8 cellular contexts compared by ENCODE assay signal in the genomic region with DNA sequence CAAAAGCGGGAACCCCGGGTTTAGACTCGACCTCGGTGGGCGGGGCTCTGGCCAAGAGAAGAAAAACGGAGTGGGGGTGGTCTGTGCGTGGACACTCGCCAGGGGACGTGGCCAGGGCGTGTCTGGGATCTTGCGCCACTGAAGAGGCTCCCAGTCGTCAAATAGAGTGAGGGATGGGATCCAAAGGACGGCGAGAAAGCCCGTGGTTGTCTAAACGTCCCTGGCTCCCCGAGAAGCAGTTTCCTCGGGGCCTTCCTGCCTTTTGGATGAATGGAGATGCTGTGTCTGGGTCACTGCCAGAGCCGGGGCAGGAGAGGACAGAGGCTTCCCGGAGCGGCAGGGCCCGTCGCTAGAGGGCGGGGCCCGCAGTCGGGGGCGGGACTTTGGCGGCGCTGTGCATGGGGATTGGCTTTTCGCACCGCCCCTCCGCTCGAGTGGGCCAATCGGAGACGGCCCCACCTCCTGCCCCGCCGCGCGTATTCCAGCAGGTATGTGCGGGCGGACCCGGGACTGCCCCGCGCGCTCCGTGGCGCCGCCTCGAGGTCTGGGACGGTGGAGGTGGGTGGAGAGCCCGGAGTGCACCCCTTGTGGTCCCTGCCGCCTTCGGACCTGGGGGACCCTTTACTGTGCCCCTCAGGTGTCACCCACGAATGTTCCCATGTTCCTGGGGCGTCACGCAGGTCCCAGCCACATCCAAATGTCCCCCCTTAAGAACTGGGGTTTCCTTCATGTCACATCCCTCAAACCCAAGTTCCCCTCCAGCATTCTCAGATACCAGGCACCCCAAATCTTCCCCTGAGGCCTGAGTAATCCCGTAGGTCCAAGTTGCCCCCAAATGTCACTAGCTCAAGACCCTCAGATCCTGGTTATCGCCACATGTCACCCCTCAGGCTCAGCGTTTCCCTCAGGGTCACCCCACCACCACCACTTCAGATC. TPM values are rescaled to one million over a fixed set of nuclear protein-coding genes. Genes with fewer than 3 reads are reported as not detected.
A peak's percentile ranks its signal among the peaks of the same experiment; 100 is the strongest.
DNase-seq lines count a peak whose midpoint lies in the region; ATAC-seq, FAIRE-seq and TF ChIP-seq lines count a peak whose summit lies in the region.

No MANE protein-coding gene starts in this region.

- H3K9me3 Mint-ChIP-seq in Calu3 (ENCODE audit: low read depth, unreplicated experiment) (no peaks in the 10 kb centered on the region), IgD-negative memory B cell (no peaks in the 10 kb centered on the region)

- H3K9ac ChIP-seq in neural cell (ENCODE audit: low read length) (peak overlapping the region; percentile 36), stomach smooth muscle (ENCODE audit: low read length in 2 of 2) (peak overlapping the region; percentile 36 to 50)

- intact Hi-C loops in Calu3 (cut with micrococcal nuclease; ENCODE audit: unreplicated experiment): no loop called here

- CTCF ChIA-PET in Calu3 (lab: Charles Lee): interaction anchor here (0.9 to 1.2 kb wide), 2 partner anchors 28 to 49 kb away, joined by 3 to 4 read pairs; no protein-coding TSS in a partner anchor

- FAIRE-seq in RCC 7860 (lab: Jason Lieb, UNC): no peak

- peak overlapping the region; percentile 8 for H2AFZ ChIP-seq in neural cell (ENCODE audit: low read depth, low read length)

- H3K27me3 ChIP-seq in neural cell (ENCODE audit: insufficient read depth, low read depth, low read length) (no peaks in the 10 kb centered on the region), stomach smooth muscle (ENCODE audit: control insufficient read depth in 1 of 2, insufficient read depth in 2 of 2, low read length in 2 of 2) (no peaks in the 10 kb centered on the region)

- H3K4me3 ChIP-seq in neural cell (ENCODE audit: low read length) (peak overlapping the region; percentile 66), stomach smooth muscle (ENCODE audit: low read length in 2 of 2) (peak overlapping the region in 1 of 2 donors; percentile 63)

- H3K27ac Mint-ChIP-seq in Calu3 (ENCODE audit: unreplicated experiment) (peak overlapping the region; percentile 93), IgD-negative memory B cell (peak overlapping the region; percentile 95 to 99 (median 98))

- H3K79me2 ChIP-seq in neural cell (replicated peaks; ENCODE audit: insufficient read depth, low read length): no peaks in the 10 kb centered on the region

- no peak for TF ChIP-seq RAD21 in neural cell (conservative IDR thresholded peaks at IDR 0.05)

- H3K4me3 Mint-ChIP-seq in Calu3 (ENCODE audit: low read depth, unreplicated experiment): peak overlapping the region; percentile 50
- H3K4me3 Mint-ChIP-seq in IgD-negative memory B cell: peak overlapping the region; percentile 85 to 98 (median 93)

- H3K36me3 Mint-ChIP-seq in Calu3 (ENCODE audit: insufficient read depth, unreplicated experiment) (peaks cover 93% of the 10 kb centered on the region), IgD-negative memory B cell (no peaks in the 10 kb centered on the region)

- DNase-seq in Calu3 (peak; percentile 94), RCC 7860 (ENCODE audit: low spot score) (peak; percentile 53), fibroblast of the conjunctiva (ENCODE audit: low read depth) (peak; percentile 77)
- DNase-seq in activated effector memory CD4-positive, alpha-beta T cell treated with Interleukin-2 at 50 U/mL for 16 hours: peak; percentile 82

- H4K20me1 ChIP-seq in neural cell (ENCODE audit: insufficient read depth): no peaks in the 10 kb centered on the region

- peaks cover 8% of the 10 kb centered on the region for H3K4me1 Mint-ChIP-seq in Calu3 (ENCODE audit: low read depth, unreplicated experiment)
- H3K4me1 Mint-ChIP-seq in IgD-negative memory B cell: peaks cover 14 to 26% (median 24%) of the 10 kb centered on the region in 3 donors

- H3K36me3 ChIP-seq in neural cell (ENCODE audit: insufficient read depth, low read length): no peaks in the 10 kb centered on the region
- peaks cover 16 to 20% of the 10 kb centered on the region in 2 donors for H3K36me3 ChIP-seq in stomach smooth muscle (ENCODE audit: control insufficient read depth in 2 of 2, insufficient read depth in 2 of 2, low read length in 2 of 2)

- H3K9me3 ChIP-seq in neural cell (ENCODE audit: low read length) (no peaks in the 10 kb centered on the region), stomach smooth muscle (ENCODE audit: control insufficient read depth in 2 of 2, low read length in 2 of 2) (no peaks in the 10 kb centered on the region)

- H3K27me3 Mint-ChIP-seq in Calu3 (ENCODE audit: unreplicated experiment) (no peaks in the 10 kb centered on the region), IgD-negative memory B cell (no peaks in the 10 kb centered on the region)

- TF ChIP-seq CTCF in Calu3 (IDR thresholded peaks at IDR 0.05; ENCODE audit: unreplicated experiment): peak; percentile 28
- peak; percentile 52 for TF ChIP-seq CTCF in neural cell (IDR thresholded peaks at IDR 0.05; ENCODE audit: poor library complexity, severe bottlenecking)

- ATAC-seq in GM21367 (IDR thresholded peaks at IDR 0.05; ENCODE audit: unreplicated experiment): peak; percentile 60

- H3F3A ChIP-seq in neural cell (ENCODE audit: insufficient read depth, low read length, poor library complexity, severe bottlenecking): no peaks in the 10 kb centered on the region

- no TSS peak for BruUV-seq in Calu3 (replicated peaks; lab: Mats Ljungman, UMichigan)

- no peak for TF ChIP-seq EP300 in neural cell (conservative IDR thresholded peaks at IDR 0.05; ENCODE audit: poor library complexity, severe bottlenecking)

- H3K4me1 ChIP-seq in stomach smooth muscle (ENCODE audit: control insufficient read depth, insufficient read depth, low read length): peaks cover 53% of the 10 kb centered on the region

- no peak overlapping the region for H3K4me2 ChIP-seq in neural cell (ENCODE audit: low read length)

- no peaks in the 10 kb centered on the region for H3K9me2 ChIP-seq in neural cell (ENCODE audit: insufficient read depth, low read length)

- H3K27ac ChIP-seq in neural cell (ENCODE audit: low read length) (no peak overlapping the region), stomach smooth muscle (ENCODE audit: low read length) (peak overlapping the region; percentile 84)

TF ChIP-seq in neural cell, 6 proteins besides CTCF, POLR2A, EP300 and RAD21:
- TF ChIP-seq, protein P1, sequence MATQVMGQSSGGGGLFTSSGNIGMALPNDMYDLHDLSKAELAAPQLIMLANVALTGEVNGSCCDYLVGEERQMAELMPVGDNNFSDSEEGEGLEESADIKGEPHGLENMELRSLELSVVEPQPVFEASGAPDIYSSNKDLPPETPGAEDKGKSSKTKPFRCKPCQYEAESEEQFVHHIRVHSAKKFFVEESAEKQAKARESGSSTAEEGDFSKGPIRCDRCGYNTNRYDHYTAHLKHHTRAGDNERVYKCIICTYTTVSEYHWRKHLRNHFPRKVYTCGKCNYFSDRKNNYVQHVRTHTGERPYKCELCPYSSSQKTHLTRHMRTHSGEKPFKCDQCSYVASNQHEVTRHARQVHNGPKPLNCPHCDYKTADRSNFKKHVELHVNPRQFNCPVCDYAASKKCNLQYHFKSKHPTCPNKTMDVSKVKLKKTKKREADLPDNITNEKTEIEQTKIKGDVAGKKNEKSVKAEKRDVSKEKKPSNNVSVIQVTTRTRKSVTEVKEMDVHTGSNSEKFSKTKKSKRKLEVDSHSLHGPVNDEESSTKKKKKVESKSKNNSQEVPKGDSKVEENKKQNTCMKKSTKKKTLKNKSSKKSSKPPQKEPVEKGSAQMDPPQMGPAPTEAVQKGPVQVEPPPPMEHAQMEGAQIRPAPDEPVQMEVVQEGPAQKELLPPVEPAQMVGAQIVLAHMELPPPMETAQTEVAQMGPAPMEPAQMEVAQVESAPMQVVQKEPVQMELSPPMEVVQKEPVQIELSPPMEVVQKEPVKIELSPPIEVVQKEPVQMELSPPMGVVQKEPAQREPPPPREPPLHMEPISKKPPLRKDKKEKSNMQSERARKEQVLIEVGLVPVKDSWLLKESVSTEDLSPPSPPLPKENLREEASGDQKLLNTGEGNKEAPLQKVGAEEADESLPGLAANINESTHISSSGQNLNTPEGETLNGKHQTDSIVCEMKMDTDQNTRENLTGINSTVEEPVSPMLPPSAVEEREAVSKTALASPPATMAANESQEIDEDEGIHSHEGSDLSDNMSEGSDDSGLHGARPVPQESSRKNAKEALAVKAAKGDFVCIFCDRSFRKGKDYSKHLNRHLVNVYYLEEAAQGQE (IDR thresholded peaks at IDR 0.05; ENCODE audit: borderline replicate concordance): no peak
- TF ChIP-seq SMC3 (conservative IDR thresholded peaks at IDR 0.05; ENCODE audit: poor library complexity) (no peak), EZH2 (IDR thresholded peaks at IDR 0.05; ENCODE audit: borderline replicate concordance, insufficient read depth, low read length, poor library complexity, severe bottlenecking) (no peak), TAF1 (IDR thresholded peaks at IDR 0.05; ENCODE audit: low read depth) (no peak), MXI1 (conservative IDR thresholded peaks at IDR 0.05; ENCODE audit: poor library complexity, severe bottlenecking) (no peak), POLR2AphosphoS5 (IDR thresholded peaks at IDR 0.05) (peak; percentile 20)

RNA-seq across cellular contexts. Expression of a gene that starts 38.4 kb away (rescaled TPM):
- total RNA-seq in Calu3 (2022): 10.7 and 11.5 TPM in 2 replicates
- 1.2 TPM for polyA plus RNA-seq in IgD-negative memory B cell
- polyA plus RNA-seq in neural cell: 4.7 and 6.1 TPM in 2 replicates
- polyA minus RNA-seq in neural cell: 25.7 and 26.8 TPM in 2 replicates

RNA-seq across cellular contexts. Expression of a gene that starts 43.3 kb away (rescaled TPM):
- total RNA-seq in Calu3 (2022): 1.2 TPM in 1 of 2 replicates, not detected in the other
- not detected for polyA plus RNA-seq in IgD-negative memory B cell
- polyA plus RNA-seq in neural cell: 3.2 and 3.8 TPM in 2 replicates
- not detected in 2 replicates for polyA minus RNA-seq in neural cell

RNA-seq across cellular contexts. Expression of a gene that starts 59.3 kb away (rescaled TPM):
- total RNA-seq in Calu3 (2022): 59.4 and 66.4 TPM in 2 replicates
- polyA plus RNA-seq in IgD-negative memory B cell: 208 TPM
- 104 and 134 TPM in 2 replicates for polyA plus RNA-seq in neural cell
- polyA minus RNA-seq in neural cell: 23.1 and 24.9 TPM in 2 replicates
